Comparison of ENCODE assay signal across 2 cellular contexts in the genomic region with DNA sequence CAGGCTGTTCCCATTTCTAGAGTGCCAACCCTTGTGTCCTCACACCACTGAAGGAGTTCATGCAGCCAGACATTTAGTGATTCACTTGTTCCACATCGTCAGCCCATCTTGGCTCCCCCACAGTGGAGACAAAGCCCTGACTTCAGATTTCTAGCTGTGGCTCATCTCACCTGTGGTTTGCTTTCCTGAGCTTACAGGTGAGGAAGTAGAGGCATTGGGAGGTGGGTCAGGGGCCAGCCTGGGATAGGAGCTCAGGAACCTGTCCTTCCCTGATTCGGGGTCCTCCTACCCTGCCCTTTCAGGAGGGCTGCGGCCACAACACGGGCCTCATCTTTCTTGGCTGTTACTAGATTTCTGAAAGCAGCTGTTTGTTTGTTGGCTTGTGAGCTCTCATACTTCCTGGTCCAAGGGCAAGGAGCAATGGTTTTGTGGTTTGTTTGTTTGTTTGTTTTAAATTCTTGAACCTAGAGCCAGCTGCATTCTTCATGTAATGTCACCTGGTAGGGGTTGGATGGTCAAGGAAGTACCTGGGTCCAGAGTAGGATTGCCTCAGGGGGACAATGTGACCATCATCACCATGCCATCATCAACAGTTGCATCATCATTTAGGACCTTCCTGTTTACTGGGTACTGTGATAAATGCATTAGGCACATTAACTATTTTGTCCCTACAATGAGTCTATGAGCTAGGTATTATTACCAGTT.
A peak's percentile ranks its signal among the peaks of the same experiment; 100 is the strongest.
TF ChIP-seq lines count a peak whose summit lies in the region.

No MANE protein-coding gene starts in this region.

TF ChIP-seq in IMR-90, 13 proteins besides CTCF, POLR2A, EP300 and RAD21:
- TF ChIP-seq ELK1 (IDR thresholded peaks at IDR 0.05; ENCODE audit: borderline replicate concordance, low read depth, low read length) (no peak), MAFK (IDR thresholded peaks at IDR 0.05; ENCODE audit: low read depth, low read length) (no peak), SMC3 (IDR thresholded peaks at IDR 0.05; ENCODE audit: low read depth, low read length) (no peak), CEBPB (IDR thresholded peaks at IDR 0.05; ENCODE audit: low read depth, low read length) (peak; percentile 51; the same call in 1 of the 2 replicates)

TF ChIP-seq in K562, 482 proteins besides CTCF, POLR2A, EP300 and RAD21:
- TF ChIP-seq, protein P1, sequence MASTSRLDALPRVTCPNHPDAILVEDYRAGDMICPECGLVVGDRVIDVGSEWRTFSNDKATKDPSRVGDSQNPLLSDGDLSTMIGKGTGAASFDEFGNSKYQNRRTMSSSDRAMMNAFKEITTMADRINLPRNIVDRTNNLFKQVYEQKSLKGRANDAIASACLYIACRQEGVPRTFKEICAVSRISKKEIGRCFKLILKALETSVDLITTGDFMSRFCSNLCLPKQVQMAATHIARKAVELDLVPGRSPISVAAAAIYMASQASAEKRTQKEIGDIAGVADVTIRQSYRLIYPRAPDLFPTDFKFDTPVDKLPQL (IDR thresholded peaks at IDR 0.05; ENCODE audit: extremely low read depth, insufficient read length): no peak
- TF ChIP-seq CEBPG (CRISPR knock-in tag; IDR thresholded peaks at IDR 0.05) (no peak), CEBPG (tag; conservative IDR thresholded peaks at IDR 0.05 in 1 of 2, IDR thresholded peaks at IDR 0.05 in 1 of 2) (peak; percentile 50 to 72; a peak in 3 of 4 replicates), ZNF644 (tag; IDR thresholded peaks at IDR 0.05; ENCODE audit: low read depth) (no peak), CREB3 (tag; conservative IDR thresholded peaks at IDR 0.05; ENCODE audit: low read depth) (no peak), RBFOX2 (IDR thresholded peaks at IDR 0.05; ENCODE audit: low read depth, low read length) (no peak), ZNF408 (CRISPR knock-in tag; IDR thresholded peaks at IDR 0.05; ENCODE audit: low read depth) (no peak), TBP (optimal IDR thresholded peaks at IDR 0.05; ENCODE audit: low read depth, low read length) (no peak), ZNF23 (CRISPR knock-in tag; IDR thresholded peaks at IDR 0.05) (no peak), CEBPB (tag; IDR thresholded peaks at IDR 0.05) (peak; percentile 51; the same call in 1 of the 2 replicates), ZNF695 (CRISPR knock-in tag; IDR thresholded peaks at IDR 0.05) (no peak), RBM22 (IDR thresholded peaks at IDR 0.05; ENCODE audit: low read depth, low read length, poor library complexity, severe bottlenecking) (no peak), ZNF347 (CRISPR knock-in tag; IDR thresholded peaks at IDR 0.05; ENCODE audit: low read depth) (no peak)
- TF ChIP-seq, protein P2, sequence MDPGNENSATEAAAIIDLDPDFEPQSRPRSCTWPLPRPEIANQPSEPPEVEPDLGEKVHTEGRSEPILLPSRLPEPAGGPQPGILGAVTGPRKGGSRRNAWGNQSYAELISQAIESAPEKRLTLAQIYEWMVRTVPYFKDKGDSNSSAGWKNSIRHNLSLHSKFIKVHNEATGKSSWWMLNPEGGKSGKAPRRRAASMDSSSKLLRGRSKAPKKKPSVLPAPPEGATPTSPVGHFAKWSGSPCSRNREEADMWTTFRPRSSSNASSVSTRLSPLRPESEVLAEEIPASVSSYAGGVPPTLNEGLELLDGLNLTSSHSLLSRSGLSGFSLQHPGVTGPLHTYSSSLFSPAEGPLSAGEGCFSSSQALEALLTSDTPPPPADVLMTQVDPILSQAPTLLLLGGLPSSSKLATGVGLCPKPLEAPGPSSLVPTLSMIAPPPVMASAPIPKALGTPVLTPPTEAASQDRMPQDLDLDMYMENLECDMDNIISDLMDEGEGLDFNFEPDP (CRISPR knock-in tag; IDR thresholded peaks at IDR 0.05): no peak
- TF ChIP-seq, protein P3, sequence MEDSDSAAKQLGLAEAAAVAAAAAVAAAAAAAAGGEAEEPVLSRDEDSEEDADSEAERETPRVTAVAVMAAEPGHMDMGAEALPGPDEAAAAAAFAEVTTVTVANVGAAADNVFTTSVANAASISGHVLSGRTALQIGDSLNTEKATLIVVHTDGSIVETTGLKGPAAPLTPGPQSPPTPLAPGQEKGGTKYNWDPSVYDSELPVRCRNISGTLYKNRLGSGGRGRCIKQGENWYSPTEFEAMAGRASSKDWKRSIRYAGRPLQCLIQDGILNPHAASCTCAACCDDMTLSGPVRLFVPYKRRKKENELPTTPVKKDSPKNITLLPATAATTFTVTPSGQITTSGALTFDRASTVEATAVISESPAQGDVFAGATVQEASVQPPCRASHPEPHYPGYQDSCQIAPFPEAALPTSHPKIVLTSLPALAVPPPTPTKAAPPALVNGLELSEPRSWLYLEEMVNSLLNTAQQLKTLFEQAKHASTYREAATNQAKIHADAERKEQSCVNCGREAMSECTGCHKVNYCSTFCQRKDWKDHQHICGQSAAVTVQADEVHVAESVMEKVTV (CRISPR knock-in tag; IDR thresholded peaks at IDR 0.05): no peak
- TF ChIP-seq, protein P4, sequence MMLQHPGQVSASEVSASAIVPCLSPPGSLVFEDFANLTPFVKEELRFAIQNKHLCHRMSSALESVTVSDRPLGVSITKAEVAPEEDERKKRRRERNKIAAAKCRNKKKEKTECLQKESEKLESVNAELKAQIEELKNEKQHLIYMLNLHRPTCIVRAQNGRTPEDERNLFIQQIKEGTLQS (IDR thresholded peaks at IDR 0.05): peak; percentile 86
- TF ChIP-seq, protein P4 (CRISPR knock-in tag; conservative IDR thresholded peaks at IDR 0.05): no peak
TF ChIP-seq in K562: peak in this region for 3.
